8 cellular contexts compared by ENCODE assay signal in genomic region chr5:2751592-2752021, GRCh38. TPM values are rescaled to one million over a fixed set of nuclear protein-coding genes. Genes with fewer than 3 reads are reported as not detected.
A peak's percentile ranks its signal among the peaks of the same experiment; 100 is the strongest.
DNase-seq lines count a peak whose midpoint lies in the region; ATAC-seq and TF ChIP-seq lines count a peak whose summit lies in the region.
"Had no signal": no experiment of that assay in that cellular context is flagged by ENCODE, and none has a peak within 500 bp of the region (broad histone marks: within the 10 kb centered on the region; RNA-seq: fewer than 3 reads in every experiment).

IRX2 (minus strand) TSS chr5:2751677; CDS start chr5:2751413, 264 bp downstream.

- no peak within 1 kb of the TSS for H2BK5ac ChIP-seq in IMR-90 (ENCODE audit: low read depth, low read length, poor library complexity, severe bottlenecking)

- H3K4me1 ChIP-seq in IMR-90 (ENCODE audit: control insufficient read depth, insufficient read depth, low read length) = no peaks in the 10 kb centered on the region
- peaks cover 4% of the 10 kb centered on the region for H3K4me1 ChIP-seq in ovary (ENCODE audit: insufficient read depth)

- no peak within 1 kb of the TSS for H4K8ac ChIP-seq in IMR-90 (ENCODE audit: low read depth in 2 of 2, low read length in 2 of 2)

- no peak within 1 kb of the TSS for H3K23ac ChIP-seq in IMR-90 (ENCODE audit: low read depth, low read length)

- peak; percentile 72 for ATAC-seq in IMR-90 (ENCODE audit: low read depth)
- ATAC-seq: Panc1 had no signal

- no peak within 1 kb of the TSS for H3K18ac ChIP-seq in IMR-90 (ENCODE audit: low read depth, low read length)

- TF ChIP-seq CTCF in IMR-90 (conservative IDR thresholded peaks at IDR 0.05; ENCODE audit: low read depth, low read length) = no peak
- no peak for TF ChIP-seq CTCF in ovary (IDR thresholded peaks at IDR 0.05)

- H2AK5ac ChIP-seq in IMR-90 (ENCODE audit: low read depth, low read length) = no peak within 1 kb of the TSS

- no peak within 1 kb of the TSS for H3K4me2 ChIP-seq in IMR-90 (ENCODE audit: low read depth, low read length)

- no peak within 1 kb of the TSS for H2BK20ac ChIP-seq in IMR-90 (ENCODE audit: low read depth, low read length)

- no peak within 1 kb of the TSS for H2BK120ac ChIP-seq in IMR-90 (ENCODE audit: low read depth, low read length)

- H3K4me3 ChIP-seq in IMR-90 (ENCODE audit: insufficient read depth, low read depth, low read length) (peak within 1 kb of the TSS; percentile 20), SK-N-MC (peak within 1 kb of the TSS; percentile 86), ovary (no peak within 1 kb of the TSS)

- no peak within 1 kb of the TSS for H4K5ac ChIP-seq in IMR-90 (ENCODE audit: low read depth, low read length)

- H3K14ac ChIP-seq in IMR-90 (replicated peaks; ENCODE audit: low read depth, low read length) = no peak within 1 kb of the TSS

- no peak within 1 kb of the TSS for H2BK15ac ChIP-seq in IMR-90 (ENCODE audit: low read depth, low read length)

- H3K9me1 ChIP-seq in IMR-90 (ENCODE audit: insufficient read depth, low read length) = no peaks in the 10 kb centered on the region

- no CpG with 5 or more reads among the region's 53 CpGs for WGBS in IMR-90 (ENCODE audit: extremely low coverage in 2 of 2, insufficient read length in 1 of 2), 2 experiments
- 0% methylated on average over 20 to 52 of the region's 53 CpGs for WGBS in ovary, 3 donors

- POLR2A ChIA-PET in IMR-90 (lab: Charles Lee; ENCODE audit: unreplicated experiment) = no interaction called here

- TF ChIP-seq POLR2A in IMR-90 (IDR thresholded peaks at IDR 0.05; ENCODE audit: low read depth, low read length) (no peak), ovary (IDR thresholded peaks at IDR 0.05) (no peak)

- no peak within 1 kb of the TSS for H3K4ac ChIP-seq in IMR-90 (ENCODE audit: low read depth, low read length)

- BruUV-seq in IMR-90 (replicated peaks; lab: Mats Ljungman, UMichigan) = no TSS peak

- no peak within 1 kb of the TSS for H2AFZ ChIP-seq in IMR-90 (replicated peaks; ENCODE audit: low read length, poor library complexity)

- no peak within 1 kb of the TSS for H4K91ac ChIP-seq in IMR-90 (ENCODE audit: insufficient read depth, low read depth, low read length)

- no peak for TF ChIP-seq RAD21 in IMR-90 (IDR thresholded peaks at IDR 0.05; ENCODE audit: low read length)

- no peak for TF ChIP-seq EP300 in ovary (IDR thresholded peaks at IDR 0.05)

- CTCF ChIA-PET in IMR-90 (lab: Yijun Ruan, JAX) = no interaction called here

- H3K56ac ChIP-seq in IMR-90 (ENCODE audit: extremely low read depth, insufficient read depth, low read length) = no peak within 1 kb of the TSS

- H3K9me3 ChIP-seq in IMR-90 (ENCODE audit: control insufficient read depth, insufficient read depth, low read length) (peaks cover 8% of the 10 kb centered on the region; the same call in 1 of the 2 replicates), SK-N-MC (ENCODE audit: low read depth, low read length) (no peaks in the 10 kb centered on the region), ovary (peaks cover 0 to 3% of the 10 kb centered on the region in 2 donors)

- intact Hi-C loops in IMR-90 (cut with micrococcal nuclease) = no loop called here
- intact Hi-C loops in ovary (cut with DNase I) = no loop called here

- H4K20me1 ChIP-seq in IMR-90 (ENCODE audit: insufficient read depth, low read length) = no peaks in the 10 kb centered on the region

- DNase-seq in IMR-90 (peak; percentile 59), SK-N-MC (ENCODE audit: low read depth, low spot score) (peak; percentile 61), globus pallidus (ENCODE audit: low spot score) (peak; percentile 91), putamen (ENCODE audit: low spot score) (peak; percentile 41), ovary (no peak), GF-D8 (lab: John Stamatoyannopoulos, UW) (no peak)
- no peak for DNase-seq in stimulated activated naive CD4-positive, alpha-beta T cell (lab: John Stamatoyannopoulos, UW)

- H3K27me3 ChIP-seq in IMR-90 (ENCODE audit: control insufficient read depth, insufficient read depth, low read length) = peaks cover 49% of the 10 kb centered on the region
- H3K27me3 ChIP-seq in ovary = no peaks in the 10 kb centered on the region

- H3K79me1 ChIP-seq in IMR-90 (ENCODE audit: low read depth in 1 of 2, low read length in 2 of 2) = no peaks in the 10 kb centered on the region

- H3K27ac ChIP-seq in IMR-90 (ENCODE audit: insufficient read depth, low read length) (no peak within 1 kb of the TSS), SK-N-MC (0 out of 2 replicates have a peak within 1 kb of the TSS, but pooled peaks have one; percentile 19), ovary (no peak within 1 kb of the TSS)

- H2AK9ac ChIP-seq in IMR-90 (replicated peaks; ENCODE audit: low read depth, low read length, poor library complexity) = no peak within 1 kb of the TSS

- dilution Hi-C loops in IMR-90 (cut with HindIII; ENCODE audit: low sequenced_read_pairs, unreplicated experiment) = no loop called here

- H3K9ac ChIP-seq in IMR-90 (ENCODE audit: low read depth, low read length) (no peak within 1 kb of the TSS), SK-N-MC (ENCODE audit: insufficient read length) (peak within 1 kb of the TSS; percentile 78)

- in situ Hi-C loops in IMR-90 (cut with MboI; ENCODE audit: low sequenced_read_pairs) = no loop called here

- H3K36me3 ChIP-seq in IMR-90 (ENCODE audit: control insufficient read depth, insufficient read depth, low read length) (no peaks in the 10 kb centered on the region), SK-N-MC (ENCODE audit: insufficient read depth, low read length) (peaks cover 16% of the 10 kb centered on the region; the same call in 1 of the 2 replicates), ovary (no peaks in the 10 kb centered on the region)

TF ChIP-seq in IMR-90, 13 proteins besides CTCF, POLR2A, EP300 and RAD21:
- TF ChIP-seq CHD1 (IDR thresholded peaks at IDR 0.05; ENCODE audit: low read depth, low read length) = no peak
- no peak for TF ChIP-seq ELK1 (IDR thresholded peaks at IDR 0.05; ENCODE audit: borderline replicate concordance, low read depth, low read length)
- no peak for TF ChIP-seq RCOR1 (IDR thresholded peaks at IDR 0.05; ENCODE audit: insufficient replicate concordance, low read length)
- no peak for TF ChIP-seq FOS (IDR thresholded peaks at IDR 0.05; ENCODE audit: low read depth, low read length)
- TF ChIP-seq USF2 (IDR thresholded peaks at IDR 0.05; ENCODE audit: low read depth, low read length) = no peak
- no peak for TF ChIP-seq MAFK (IDR thresholded peaks at IDR 0.05; ENCODE audit: low read depth, low read length)

RNA-seq across cellular contexts. Expression of gene IRX2, which starts in this region (rescaled TPM):
- total RNA-seq in IMR-90 (2012; rRNA removed) = 0.36 and 0.56 TPM in 2 replicates
- 0.97 and 1.1 TPM in 2 replicates for polyA plus RNA-seq in IMR-90 (2012; rRNA removed)
- 1.3 and 1.4 TPM in 2 replicates for polyA plus RNA-seq in IMR-90 (2012; cell fraction: cytosol; rRNA removed)
- 2.4 and 4.9 TPM in 2 replicates for polyA plus RNA-seq in IMR-90 (2012; cell fraction: nucleus; rRNA removed; ENCODE audit: low replicate concordance)
- total RNA-seq in ovary = under 1 TPM in 4 of 7 donors, not detected in 3; 0.10 to 0.46 (median 0.17) TPM
- under 1 TPM in 1 of 2 donors, not detected in 1; 0.04 TPM for polyA plus RNA-seq in ovary

Comparison
In these comparisons a context has a peak if more than half of its experiments do, and no peak if none do; other contexts are left out.
1. DNase-seq: peak in IMR-90 (single experiment), SK-N-MC (single experiment), globus pallidus (single experiment) and putamen (single experiment); none in ovary (0 of 5), stimulated activated naive CD4-positive, alpha-beta T cell (0 of 6) and GF-D8 (single experiment).